In the genomic region with DNA sequence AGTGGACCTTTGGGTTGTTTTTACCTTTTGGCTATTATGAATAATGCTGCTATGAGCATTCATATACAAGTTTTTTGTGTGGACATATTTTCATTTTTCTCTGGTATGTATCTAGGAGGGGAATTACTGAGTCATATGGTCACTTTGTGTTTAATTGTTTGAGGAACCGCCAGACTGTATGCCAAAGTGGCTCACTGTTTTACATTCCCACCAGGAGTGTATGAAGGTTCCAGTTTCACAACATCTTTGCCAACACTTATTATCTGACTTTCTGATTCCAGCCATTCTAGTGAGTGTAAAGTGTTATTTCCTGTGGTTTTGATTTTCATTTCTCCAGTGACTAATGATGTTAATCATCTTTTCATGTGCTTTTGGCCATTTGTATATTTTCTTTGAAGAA, we compare ENCODE assay signal across 12 cellular contexts. TPM values are rescaled to one million over a fixed set of nuclear protein-coding genes. Genes with fewer than 3 reads are reported as not detected.
A peak's percentile ranks its signal among the peaks of the same experiment; 100 is the strongest.
DNase-seq lines count a peak whose midpoint lies in the region; ATAC-seq, FAIRE-seq and TF ChIP-seq lines count a peak whose summit lies in the region.
"Had no signal": no experiment of that assay in that cellular context is flagged by ENCODE, and none has a peak within 500 bp of the region (broad histone marks: within the 10 kb centered on the region; RNA-seq: fewer than 3 reads in every experiment).

No MANE protein-coding gene starts in this region.

- FAIRE-seq in GM12891 (lab: Jason Lieb, UNC) = no peak

- dilution Hi-C loops in mammary epithelial cell (cut with HindIII; ENCODE audit: low sequenced_read_pairs) = no loop called here

- peaks cover 53% of the 10 kb centered on the region for H3K4me1 ChIP-seq in mammary epithelial cell (ENCODE audit: insufficient read depth, low read length)
- H3K4me1 ChIP-seq in naive thymus-derived CD4-positive, alpha-beta T cell (ENCODE audit: control insufficient read depth in 2 of 2, insufficient read depth in 2 of 2, low read length in 2 of 2) = peaks cover 26 to 34% of the 10 kb centered on the region in 2 donors

- peaks cover 17 to 71% (median 55%) of the 10 kb centered on the region in 5 donors for H3K36me3 Mint-ChIP-seq in naive thymus-derived CD4-positive, alpha-beta T cell

- peak overlapping the region in 7 of 9 donors; percentile 6 to 81 (median 60) for H3K27ac Mint-ChIP-seq in naive thymus-derived CD4-positive, alpha-beta T cell
- H3K27ac Mint-ChIP-seq: GM23338 had no signal

- H2AFZ ChIP-seq in mammary epithelial cell (ENCODE audit: low read depth, low read length) = no peak overlapping the region
- H2AFZ ChIP-seq: GM23338 had no signal

- intact Hi-C loops in mammary epithelial cell (cut with micrococcal nuclease) = loop anchor here (1.0 to 2.0 kb wide), 3 partner anchors 21 to 41 kb away; no protein-coding TSS in a partner anchor
- intact Hi-C loops in naive thymus-derived CD4-positive, alpha-beta T cell (cut with micrococcal nuclease) = no loop called here

- H3K27ac ChIP-seq in mammary epithelial cell (ENCODE audit: insufficient read depth, low read depth, low read length) = peak overlapping the region; percentile 59
- no peak overlapping the region for H3K27ac ChIP-seq in naive thymus-derived CD4-positive, alpha-beta T cell (ENCODE audit: low read depth, low read length)

- POLR2A ChIA-PET in naive thymus-derived CD4-positive, alpha-beta T cell (lab: Charles Lee) = interaction anchor here (0.7 to 12.6 kb wide), 4 partner anchors 9 to 18 kb away, joined by 3 to 145 read pairs (median 4); no protein-coding TSS in a partner anchor

- peaks cover 0 to 5% (median 0%) of the 10 kb centered on the region in 11 donors for H3K9me3 Mint-ChIP-seq in naive thymus-derived CD4-positive, alpha-beta T cell
- H3K9me3 Mint-ChIP-seq: GM23338 had no signal

- in situ Hi-C loops in mammary epithelial cell (cut with MboI; ENCODE audit: low sequenced_read_pairs in 2 of 2) = no loop called here
- in situ Hi-C loops in GM13977 (cut with MboI; ENCODE audit: low pct_unique_long_range_greater_than_20kb, low sequenced_read_pairs, unreplicated experiment) = no loop called here

- TF ChIP-seq CTCF in mammary epithelial cell (conservative IDR thresholded peaks at IDR 0.05 in 1 of 2, IDR thresholded peaks at IDR 0.05 in 1 of 2; ENCODE audit: extremely low read depth in 1 of 2, insufficient read depth in 1 of 2, low read depth in 1 of 2, low read length in 2 of 2) (no peak), GM13977 (IDR thresholded peaks at IDR 0.05; ENCODE audit: extremely low read depth, insufficient read depth, missing control alignments) (no peak)

- peak overlapping the region in 3 of 10 donors; percentile 2 to 34 (median 34) for H3K4me3 Mint-ChIP-seq in naive thymus-derived CD4-positive, alpha-beta T cell
- H3K4me3 Mint-ChIP-seq: GM23338, neural crest cell had no signal

- H3K9ac ChIP-seq in mammary epithelial cell (ENCODE audit: insufficient read depth, low read length) = no peak overlapping the region

- H3K27me3 ChIP-seq in mammary epithelial cell (ENCODE audit: insufficient read depth, low read length) = no peaks in the 10 kb centered on the region
- no peaks in the 10 kb centered on the region for H3K27me3 ChIP-seq in naive thymus-derived CD4-positive, alpha-beta T cell (ENCODE audit: control insufficient read depth in 2 of 2, insufficient read depth in 2 of 2, low read length in 2 of 2)

- peaks cover 3% of the 10 kb centered on the region for H3K9me3 ChIP-seq in mammary epithelial cell (replicated peaks; ENCODE audit: insufficient read depth, low read length)
- H3K9me3 ChIP-seq in naive thymus-derived CD4-positive, alpha-beta T cell (ENCODE audit: control insufficient read depth in 2 of 3, low read length in 3 of 3) = no peaks in the 10 kb centered on the region

- peaks cover 80% of the 10 kb centered on the region for H3K79me2 ChIP-seq in mammary epithelial cell (ENCODE audit: insufficient read depth, low read length)

- H3K27me3 Mint-ChIP-seq in naive thymus-derived CD4-positive, alpha-beta T cell = no peaks in the 10 kb centered on the region

- BruUV-seq in mammary epithelial cell (replicated peaks; lab: Mats Ljungman, UMichigan) = no TSS peak

- peaks cover 3% of the 10 kb centered on the region for H3K36me3 ChIP-seq in mammary epithelial cell (ENCODE audit: insufficient read depth, low read length)
- peaks cover 0 to 15% (median 3%) of the 10 kb centered on the region in 3 experiments for H3K36me3 ChIP-seq in naive thymus-derived CD4-positive, alpha-beta T cell (ENCODE audit: control insufficient read depth in 2 of 3, insufficient read depth in 3 of 3, low read length in 3 of 3)

- DNase-seq in Daoy (ENCODE audit: low read depth) (peak; percentile 72), NCI-H226 (peak; percentile 80), mammary epithelial cell (peak; percentile 96), SHP77 treated with DMSO at 0.1 percent for 48 hours (lab: John Stamatoyannopoulos, UW) (no peak), GM12891 (ENCODE audit: insufficient read length, low spot score) (no peak), T1000 (lab: John Stamatoyannopoulos, UW) (no peak), GM13977 (ENCODE audit: low spot score) (no peak)
- DNase-seq in naive thymus-derived CD4-positive, alpha-beta T cell = peak in 1 of 9 donors; percentile 16
- DNase-seq: cerebellar nuclear complex, NCI-H146 had no signal

- no peak overlapping the region for H3K4me3 ChIP-seq in mammary epithelial cell (replicated peaks in 1 of 3; ENCODE audit: insufficient read depth in 1 of 3, low read depth in 2 of 3, low read length in 3 of 3)
- no peak overlapping the region for H3K4me3 ChIP-seq in naive thymus-derived CD4-positive, alpha-beta T cell (ENCODE audit: low read length)
- H3K4me3 ChIP-seq: GM23338 had no signal

- 0% methylated on average over 1 of the region's 1 CpG for whole genome bisulfite sequencing in mammary epithelial cell (ENCODE audit: low coverage, missing lambda C conversion rate)

- H4K20me1 ChIP-seq in mammary epithelial cell (ENCODE audit: insufficient read depth, low read length) = no peaks in the 10 kb centered on the region

- peak overlapping the region; percentile 4 for H3K4me2 ChIP-seq in mammary epithelial cell (ENCODE audit: insufficient read depth, low read depth, low read length)
- H3K4me2 ChIP-seq: GM23338 had no signal

- TF ChIP-seq POLR2A in GM12891 (IDR thresholded peaks at IDR 0.05; ENCODE audit: low read depth, low read length) = no peak

- peak; percentile 31 for ATAC-seq in naive thymus-derived CD4-positive, alpha-beta T cell
- ATAC-seq: GM23338 had no signal

- CTCF ChIA-PET in mammary epithelial cell (lab: Charles Lee; ENCODE audit: low non-redundant PET) = no interaction called here
- CTCF ChIA-PET in naive thymus-derived CD4-positive, alpha-beta T cell (lab: Charles Lee) = interaction anchor here (0.7 kb wide), 1 partner anchor 35 kb away, joined by 3 read pairs; no protein-coding TSS in a partner anchor

- H3K4me1 Mint-ChIP-seq in naive thymus-derived CD4-positive, alpha-beta T cell = peaks cover 38 to 93% (median 87%) of the 10 kb centered on the region in 7 donors

TF ChIP-seq in GM12891, 5 proteins besides CTCF, POLR2A, EP300 and RAD21:
- TF ChIP-seq SPI1 (IDR thresholded peaks at IDR 0.05; ENCODE audit: low read depth, low read length) = no peak
- no peak for TF ChIP-seq PAX5 (IDR thresholded peaks at IDR 0.05; ENCODE audit: insufficient read depth, low read length, severe bottlenecking)
- no peak for TF ChIP-seq TAF1 (IDR thresholded peaks at IDR 0.05; ENCODE audit: low read depth, low read length)
- TF ChIP-seq POLR2AphosphoS5 (IDR thresholded peaks at IDR 0.05; ENCODE audit: low read depth, low read length) = no peak
- TF ChIP-seq POU2F2 (IDR thresholded peaks at IDR 0.05; ENCODE audit: low read depth, low read length) = no peak

RNA-seq across cellular contexts. Expression of a gene that starts 51.8 kb away (rescaled TPM):
- 12.4 TPM in 2 replicates for total RNA-seq in Daoy (2014; rRNA removed; shearing (Covaris generic))
- total RNA-seq in mammary epithelial cell = 10 to 100 TPM; 35.8 to 62.1 TPM
- 78.0 TPM for polyA plus RNA-seq in mammary epithelial cell
- polyA minus RNA-seq in mammary epithelial cell = 105 TPM
- 10 to 100 TPM; 38.6 to 60.1 (median 49.5) TPM for total RNA-seq in naive thymus-derived CD4-positive, alpha-beta T cell
- 100 to 1,000 TPM in 1 of 2 donors, 10 to 100 TPM in 1; 87.7 to 157 TPM for polyA plus RNA-seq in naive thymus-derived CD4-positive, alpha-beta T cell
- polyA plus RNA-seq in GM12891 (2012; ENCODE audit: low read depth, missing spikeins) = 8.0 TPM

RNA-seq across cellular contexts. Expression of a gene that starts 59.2 kb away (rescaled TPM):
- total RNA-seq in Daoy (2014; rRNA removed; shearing (Covaris generic)) = 63.9 and 75.6 TPM in 2 replicates
- 100 to 1,000 TPM in 1 of 2 donors, 10 to 100 TPM in 1; 70.0 to 174 TPM for total RNA-seq in mammary epithelial cell
- 43.6 TPM for polyA plus RNA-seq in mammary epithelial cell
- polyA minus RNA-seq in mammary epithelial cell = 44.9 TPM
- total RNA-seq in naive thymus-derived CD4-positive, alpha-beta T cell = 10 to 100 TPM; 24.1 to 61.1 (median 38.1) TPM
- 10 to 100 TPM; 30.9 to 48.5 TPM for polyA plus RNA-seq in naive thymus-derived CD4-positive, alpha-beta T cell
- polyA plus RNA-seq in GM12891 (2012; ENCODE audit: low read depth, missing spikeins) = 21.3 TPM

Comparison
In these comparisons a context has a peak if more than half of its experiments do, and no peak if none do; other contexts are left out.
1. DNase-seq: peak in Daoy (single experiment), NCI-H226 (single experiment) and mammary epithelial cell (single experiment); none in SHP77 treated with DMSO at 0.1 percent for 48 hours (single experiment), GM12891 (single experiment), T1000 (single experiment) and GM13977 (single experiment).